Comparison of ENCODE assay signal across 22 cellular contexts in the genomic region with DNA sequence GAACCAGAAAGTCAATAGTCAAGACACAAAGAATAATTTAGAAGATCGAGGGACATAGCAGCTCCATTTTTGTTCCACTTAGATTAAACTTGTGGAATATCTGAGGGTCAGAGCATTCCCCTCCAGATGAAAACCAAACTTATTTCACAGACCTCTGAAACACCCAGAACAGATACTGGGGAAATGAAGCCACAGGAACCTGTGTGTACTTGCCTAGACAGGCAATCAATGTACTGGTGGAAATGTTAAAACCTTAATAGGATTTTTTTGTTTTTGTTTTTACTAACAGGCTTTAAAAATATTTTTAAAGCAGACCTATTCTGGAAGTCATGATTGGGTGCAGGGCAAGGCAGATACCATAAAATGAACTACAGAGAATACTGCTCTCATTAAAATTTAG.
"Had no signal": no experiment of that assay in that cellular context is flagged by ENCODE, and none has a peak within 500 bp of the region (broad histone marks: within the 10 kb centered on the region; RNA-seq: fewer than 3 reads in every experiment).

No MANE protein-coding gene starts in this region.

- FAIRE-seq: islet of Langerhans had no signal

- H3K27ac ChIP-seq: dorsolateral prefrontal cortex, ovary, right atrium auricular region, sigmoid colon, skin epidermis, thoracic aorta had no signal

- H3K36me3 ChIP-seq: ovary, right atrium auricular region, sigmoid colon, thoracic aorta had no signal

- DNase-seq: cortex of kidney; dorsolateral prefrontal cortex; effector CD8-positive, alpha-beta T cell; foreskin melanocyte; head of caudate nucleus; hypothalamus; natural killer cell; nucleus accumbens; ovary; sigmoid colon; stimulated activated CD4-positive, alpha-beta T cell treated with anti-CD3 and anti-CD28 coated beads, Interleukin-2, amount 100 ng/mL, for 24 hours; stimulated activated CD4-positive, alpha-beta T cell treated with anti-CD3 and anti-CD28 coated beads, Interleukin-4, amount 100 ng/mL, for 4 hours; stimulated activated naive B cell treated with anti-CD40 and anti-IgM and Interleukin-4, amounts not matched to agents 10 μg/mL and 1 μg/mL and 100 μg/mL, for 72 hours; stimulated activated naive CD8-positive, alpha-beta T cell treated with anti-CD3 and anti-CD28 coated beads, Interleukin-15, amount 100 ng/mL, for 72 hours; substantia nigra; trophoblast cell had no signal

- H3K27me3 ChIP-seq: dorsolateral prefrontal cortex, ovary, right atrium auricular region, sigmoid colon had no signal

- H3K4me3 ChIP-seq: dorsolateral prefrontal cortex, mucosa of descending colon, ovary, right atrium auricular region, sigmoid colon, skin epidermis, thoracic aorta had no signal

- ATAC-seq: left lobe of liver; natural killer cell; stimulated activated naive B cell treated with anti-CD40 and anti-IgM and Interleukin-4, amounts not matched to agents 10 μg/mL and 1 μg/mL and 100 μg/mL, for 72 hours; stimulated activated naive CD8-positive, alpha-beta T cell treated with anti-CD3 and anti-CD28 coated beads, Interleukin-15, amount 100 ng/mL, for 72 hours had no signal
